ENCODE assay signal across 11 cellular contexts in genomic region chr2:237879058-237879430, GRCh38. TPM values are rescaled to one million over a fixed set of nuclear protein-coding genes. Genes with fewer than 3 reads are reported as not detected.
DNase-seq lines count a peak whose midpoint lies in the region; ATAC-seq and TF ChIP-seq lines count a peak whose summit lies in the region.
"Had no signal": no experiment of that assay in that cellular context is flagged by ENCODE, and none has a peak within 500 bp of the region (broad histone marks: within the 10 kb centered on the region; RNA-seq: fewer than 3 reads in every experiment).

No MANE protein-coding gene starts in this region.

- ATAC-seq in GM19351 (IDR thresholded peaks at IDR 0.05; ENCODE audit: unreplicated experiment) (no peak), HG03378 (IDR thresholded peaks at IDR 0.05; ENCODE audit: unreplicated experiment) (no peak)
- ATAC-seq: body of pancreas had no signal

- H3K36me3 ChIP-seq in hepatocyte (replicated peaks; ENCODE audit: insufficient read depth, low read depth) (no peaks in the 10 kb centered on the region), WERI-Rb-1 (no peaks in the 10 kb centered on the region)

- peaks cover 1% of the 10 kb centered on the region for H3K79me2 ChIP-seq in hepatocyte

- in situ Hi-C loops in astrocyte of the cerebellum (cut with HindIII; ENCODE audit: low sequenced_read_pairs): no loop called here

- no peak overlapping the region for H3K4me3 ChIP-seq in astrocyte of the cerebellum (ENCODE audit: low read depth, low read length)
- no peak overlapping the region for H3K4me3 ChIP-seq in hepatocyte
- H3K4me3 ChIP-seq in WERI-Rb-1 (ENCODE audit: low read depth, low read length): no peak overlapping the region
- H3K4me3 ChIP-seq: body of pancreas had no signal

- WGBS in hepatocyte (ENCODE audit: low lambda C conversion rate, missing lambda C conversion rate): 79% methylated on average over 5 of the region's 5 CpGs

- no peak overlapping the region for H3K4me2 ChIP-seq in hepatocyte

- H2AFZ ChIP-seq in hepatocyte: no peak overlapping the region

- peaks cover under 1% of the 10 kb centered on the region for H3K4me1 ChIP-seq in hepatocyte (ENCODE audit: insufficient read depth)

- H3K9me3 ChIP-seq in hepatocyte (ENCODE audit: low read depth) (no peaks in the 10 kb centered on the region), WERI-Rb-1 (ENCODE audit: severe bottlenecking) (no peaks in the 10 kb centered on the region)
- H3K9me3 ChIP-seq: body of pancreas had no signal

- H3K27ac ChIP-seq in hepatocyte (peak overlapping the region; percentile 9), WERI-Rb-1 (no peak overlapping the region)

- TF ChIP-seq CTCF in astrocyte of the cerebellum (IDR thresholded peaks at IDR 0.05; ENCODE audit: low read depth, low read length, missing control alignments): no peak
- TF ChIP-seq CTCF in hepatocyte (IDR thresholded peaks at IDR 0.05; ENCODE audit: poor library complexity): no peak
- no peak for TF ChIP-seq CTCF in WERI-Rb-1 (IDR thresholded peaks at IDR 0.05; ENCODE audit: low read depth, low read length)

- H3K27me3 ChIP-seq in hepatocyte (no peaks in the 10 kb centered on the region), WERI-Rb-1 (ENCODE audit: insufficient read depth, low read depth, severe bottlenecking) (no peaks in the 10 kb centered on the region)
- H3K27me3 ChIP-seq: body of pancreas had no signal

- DNase-seq in A172 (ENCODE audit: low spot score) (peak; percentile 36), LHCN-M2 (ENCODE audit: low read depth) (peak; percentile 51), astrocyte of the cerebellum (ENCODE audit: low read depth) (peak; percentile 68), hepatocyte (ENCODE audit: low spot score) (no peak), SIG-M5 treated with dmso at 0.1 percent for 504 hours (lab: John Stamatoyannopoulos, UW; ENCODE audit: unreplicated experiment) (no peak), WERI-Rb-1 (no peak)
- DNase-seq: OCI-M1, T-helper 9 cell had no signal

- H3K9me2 ChIP-seq in hepatocyte (replicated peaks; ENCODE audit: insufficient read depth): no peaks in the 10 kb centered on the region

- peaks cover 6% of the 10 kb centered on the region for H4K20me1 ChIP-seq in hepatocyte (ENCODE audit: insufficient read depth, poor library complexity, severe bottlenecking)

RNA-seq across cellular contexts. Expression of gene RAMP1, which starts 19.6 kb away (rescaled TPM):
- 32.4 and 35.2 TPM in 2 replicates for total RNA-seq in A172 (2014; rRNA removed; shearing (Covaris generic))
- total RNA-seq in LHCN-M2 (2014; rRNA removed) (13.5 and 14.2 TPM in 2 replicates), hepatocyte (134 and 156 TPM in 2 replicates)
- 84.1 TPM for polyA plus RNA-seq in LHCN-M2 (2012)
- 329 and 383 TPM in 2 replicates for polyA plus RNA-seq in hepatocyte

Comparison
In these comparisons a context has a peak if more than half of its experiments do, and no peak if none do; other contexts are left out.
1. DNase-seq: peak in A172 (single experiment), LHCN-M2 (single experiment) and astrocyte of the cerebellum (single experiment); none in hepatocyte (single experiment), SIG-M5 treated with dmso at 0.1 percent for 504 hours (single experiment) and WERI-Rb-1 (single experiment).